In the genomic region with DNA sequence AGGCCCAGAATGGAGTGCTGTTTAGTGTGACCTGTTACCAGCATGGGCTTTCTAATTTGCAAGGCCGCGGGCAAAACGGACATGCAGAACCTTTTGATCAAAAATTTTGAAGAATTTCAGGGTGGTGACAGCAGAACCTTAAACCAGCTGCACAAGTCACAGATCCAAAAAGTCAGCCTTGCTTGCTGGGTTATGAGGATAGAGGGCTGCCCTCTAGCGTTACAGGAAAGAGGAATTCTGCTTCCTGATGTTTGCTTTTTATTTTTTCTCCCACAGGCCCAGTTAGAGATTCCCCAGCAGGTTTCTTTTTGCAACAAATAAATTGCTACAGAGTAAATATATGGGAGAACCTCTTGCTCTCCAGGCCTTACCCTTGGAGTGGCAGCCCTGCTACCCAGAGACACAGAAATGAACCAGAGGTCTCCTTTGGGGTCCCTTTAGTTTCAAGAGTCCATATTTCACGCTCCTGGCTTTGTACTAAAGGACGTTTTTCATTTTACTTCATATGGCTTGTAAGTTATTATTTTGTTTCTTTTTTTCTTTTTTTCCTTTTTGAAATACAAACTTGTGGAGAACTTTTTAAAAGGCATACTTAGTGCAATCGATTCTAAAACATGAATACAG, we compare ENCODE assay signal across 10 cellular contexts. TPM values are rescaled to one million over a fixed set of nuclear protein-coding genes. Genes with fewer than 3 reads are reported as not detected.
DNase-seq lines count a peak whose midpoint lies in the region; ATAC-seq, FAIRE-seq and TF ChIP-seq lines count a peak whose summit lies in the region.
"Had no signal": no experiment of that assay in that cellular context is flagged by ENCODE, and none has a peak within 500 bp of the region (broad histone marks: within the 10 kb centered on the region; RNA-seq: fewer than 3 reads in every experiment).

No MANE protein-coding gene starts in this region.

- peaks cover 34% of the 10 kb centered on the region for H3K4me1 Mint-ChIP-seq in neural progenitor cell

- TF ChIP-seq POLR2A in GM12892 (IDR thresholded peaks at IDR 0.05; ENCODE audit: low read depth, low read length): no peak

- H3K27ac Mint-ChIP-seq in neural progenitor cell: peak overlapping the region; percentile 18

- no peak overlapping the region for H3K4me3 Mint-ChIP-seq in neural progenitor cell

- no peak for FAIRE-seq in GM12892 (lab: Jason Lieb, UNC)

- H4K20me1 ChIP-seq in neural progenitor cell (ENCODE audit: low read depth): no peaks in the 10 kb centered on the region

- H3K4me1 ChIP-seq in neural progenitor cell: no peaks in the 10 kb centered on the region

- H3K9ac ChIP-seq in neural progenitor cell: no peak overlapping the region

- TF ChIP-seq CTCF in GM12864 (IDR thresholded peaks at IDR 0.05; ENCODE audit: low read depth, low read length, missing control alignments): peak; percentile 35
- peak; percentile 73 for TF ChIP-seq CTCF in neural progenitor cell (IDR thresholded peaks at IDR 0.05)

- H3K4me3 ChIP-seq in GM12864 (ENCODE audit: low read depth, low read length) (no peak overlapping the region), neural progenitor cell (no peak overlapping the region)
- H3K4me3 ChIP-seq: SK-N-MC had no signal

- DNase-seq in GM12864 (ENCODE audit: low read depth) (no peak), NCI-H345 (lab: John Stamatoyannopoulos, UW) (peak; percentile 68), dedifferentiated amniotic fluid mesenchymal stem cell (ENCODE audit: extremely low spot score) (peak; percentile 39), neural progenitor cell (ENCODE audit: low spot score) (peak; percentile 66), SIG-M5 (lab: John Stamatoyannopoulos, UW) (no peak), GM12892 (ENCODE audit: insufficient read length) (no peak)
- DNase-seq: left cardiac atrium had no signal

- ATAC-seq in GM18861 (IDR thresholded peaks at IDR 0.05; ENCODE audit: unreplicated experiment) (no peak), GM19395 (IDR thresholded peaks at IDR 0.05; ENCODE audit: unreplicated experiment) (no peak)

- peaks cover 32% of the 10 kb centered on the region for H3K27me3 ChIP-seq in neural progenitor cell

- no peak overlapping the region for H3K27ac ChIP-seq in neural progenitor cell
- H3K27ac ChIP-seq: SK-N-MC had no signal

- H3K27me3 Mint-ChIP-seq in neural progenitor cell (ENCODE audit: insufficient read depth, low read depth): peaks cover 26% of the 10 kb centered on the region

- no peaks in the 10 kb centered on the region for H3K9me3 ChIP-seq in neural progenitor cell (ENCODE audit: low read depth)

- no peak overlapping the region for H3K4me2 ChIP-seq in neural progenitor cell

- no peaks in the 10 kb centered on the region for H3K36me3 Mint-ChIP-seq in neural progenitor cell

- H3K36me3 ChIP-seq in neural progenitor cell: no peaks in the 10 kb centered on the region

- no peaks in the 10 kb centered on the region for H3K79me2 ChIP-seq in neural progenitor cell (ENCODE audit: low read depth)

- no peaks in the 10 kb centered on the region for H3K9me3 Mint-ChIP-seq in neural progenitor cell

- peaks cover 5% of the 10 kb centered on the region for H3F3A ChIP-seq in neural progenitor cell (ENCODE audit: low read depth)

- peak overlapping the region; percentile 86 for H2AFZ ChIP-seq in neural progenitor cell (replicated peaks)

RNA-seq across cellular contexts. Expression of gene ADCY2, which starts 3.4 kb away (rescaled TPM):
- total RNA-seq in neural progenitor cell (ENCODE audit: low replicate concordance): 0.59 and 1.2 TPM in 2 replicates
- not detected for polyA plus RNA-seq in GM12892 (2012; ENCODE audit: missing spikeins)

Comparison
In these comparisons a context has a peak if more than half of its experiments do, and no peak if none do; other contexts are left out.
1. DNase-seq: peak in NCI-H345 (single experiment), dedifferentiated amniotic fluid mesenchymal stem cell (single experiment) and neural progenitor cell (single experiment); none in GM12864 (single experiment), SIG-M5 (single experiment) and GM12892 (single experiment).